21 cellular contexts compared by ENCODE assay signal in the genomic region with DNA sequence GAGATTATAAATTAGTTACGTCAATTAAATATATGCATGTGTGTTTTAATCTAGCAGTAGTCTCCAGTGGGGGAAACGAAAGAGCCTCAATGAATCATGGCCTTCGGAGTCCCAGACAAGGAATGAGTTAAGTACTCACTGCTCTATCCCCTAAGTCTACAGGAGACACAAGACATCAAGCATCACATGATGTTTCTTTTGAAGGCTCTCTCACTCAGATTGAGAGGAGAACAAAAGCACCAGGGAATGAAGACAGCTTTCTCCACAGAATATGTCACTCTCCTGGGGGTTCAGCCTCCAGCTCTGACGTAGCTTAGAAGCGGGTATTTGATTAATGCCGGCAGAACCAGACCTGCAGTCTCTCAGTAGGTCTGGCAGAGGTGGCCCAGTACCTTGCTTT.
DNase-seq lines count a peak whose midpoint lies in the region; ATAC-seq and TF ChIP-seq lines count a peak whose summit lies in the region.
"Had no signal": no experiment of that assay in that cellular context is flagged by ENCODE, and none has a peak within 500 bp of the region (broad histone marks: within the 10 kb centered on the region; RNA-seq: fewer than 3 reads in every experiment).

No MANE protein-coding gene starts in this region.

- H3K4me3 ChIP-seq in epithelial cell of esophagus (ENCODE audit: low read length) (no peak overlapping the region), psoas muscle (no peak overlapping the region), Peyer's patch (no peak overlapping the region)
- H3K4me3 ChIP-seq: SJCRH30, suprapubic skin had no signal

- no peak overlapping the region for H3K4me3 Mint-ChIP-seq in natural killer cell treated with Interleukin-12 subunit alpha and Interleukin-12 subunit beta and Interleukin-15 and Interleukin-18, amount 100 ng/mL, for 72 hours
- no peak overlapping the region for H3K4me3 Mint-ChIP-seq in activated naive CD8-positive, alpha-beta T cell treated with anti-CD3 and anti-CD28 coated beads for 36 hours
- H3K4me3 Mint-ChIP-seq: activated B cell treated with CpG ODN at 0.5 μM for 24 hours; activated CD8-positive, alpha-beta T cell treated with anti-CD3 and anti-CD28 coated beads for 36 hours; activated naive CD4-positive, alpha-beta T cell treated with anti-CD3 and anti-CD28 coated beads, Interleukin-2, amount 10 ng/mL, durations not matched to agents 7 days and 5 days; activated T-cell treated with anti-CD3 and anti-CD28 coated beads, Interleukin-2, amount 50 U/mL, for 24 hours; CD4-positive, alpha-beta T cell; dendritic cell treated with granulocyte-macrophage colony-stimulating factor and Interleukin-4, amounts not matched to agents 40 ng/mL and 50 ng/mL, for 4 days; mesothelial cell of epicardium; T-helper 2 cell treated with Interferon-gamma antibody and Interleukin-4, amounts not matched to agents 5 μg/mL and 100 μg/mL, for 36 hours had no signal

- H3K27me3 ChIP-seq in psoas muscle (ENCODE audit: insufficient read depth in 3 of 3, low read length in 2 of 3) (no peaks in the 10 kb centered on the region), Peyer's patch (no peaks in the 10 kb centered on the region)
- H3K27me3 ChIP-seq: suprapubic skin had no signal

- H3K4me1 ChIP-seq in psoas muscle = peaks cover 48% of the 10 kb centered on the region
- H3K4me1 ChIP-seq in Peyer's patch = no peaks in the 10 kb centered on the region

- no peaks in the 10 kb centered on the region for H3K36me3 ChIP-seq in psoas muscle (ENCODE audit: insufficient read depth in 1 of 2, low read depth in 1 of 2)
- H3K36me3 ChIP-seq in Peyer's patch = no peaks in the 10 kb centered on the region
- H3K36me3 ChIP-seq: SJCRH30, suprapubic skin had no signal

- no peaks in the 10 kb centered on the region for H3K4me1 Mint-ChIP-seq in natural killer cell treated with Interleukin-12 subunit alpha and Interleukin-12 subunit beta and Interleukin-15 and Interleukin-18, amount 100 ng/mL, for 72 hours (ENCODE audit: low read depth in 2 of 2)
- no peaks in the 10 kb centered on the region for H3K4me1 Mint-ChIP-seq in activated naive CD8-positive, alpha-beta T cell treated with anti-CD3 and anti-CD28 coated beads for 36 hours
- H3K4me1 Mint-ChIP-seq: activated B cell treated with CpG ODN at 0.5 μM for 24 hours; activated naive CD4-positive, alpha-beta T cell treated with anti-CD3 and anti-CD28 coated beads, Interleukin-2, amount 10 ng/mL, durations not matched to agents 7 days and 5 days had no signal

- no peak overlapping the region for H3K27ac Mint-ChIP-seq in natural killer cell treated with Interleukin-12 subunit alpha and Interleukin-12 subunit beta and Interleukin-15 and Interleukin-18, amount 100 ng/mL, for 72 hours
- H3K27ac Mint-ChIP-seq in activated naive CD8-positive, alpha-beta T cell treated with anti-CD3 and anti-CD28 coated beads for 36 hours = no peak overlapping the region
- H3K27ac Mint-ChIP-seq: activated B cell treated with CpG ODN at 0.5 μM for 24 hours; activated CD8-positive, alpha-beta T cell treated with anti-CD3 and anti-CD28 coated beads for 36 hours; activated naive CD4-positive, alpha-beta T cell treated with anti-CD3 and anti-CD28 coated beads, Interleukin-2, amount 10 ng/mL, durations not matched to agents 7 days and 5 days; activated T-cell treated with anti-CD3 and anti-CD28 coated beads, Interleukin-2, amount 50 U/mL, for 24 hours; CD4-positive, alpha-beta T cell; dendritic cell treated with granulocyte-macrophage colony-stimulating factor and Interleukin-4, amounts not matched to agents 40 ng/mL and 50 ng/mL, for 4 days; mesothelial cell of epicardium; T-helper 2 cell treated with Interferon-gamma antibody and Interleukin-4, amounts not matched to agents 5 μg/mL and 100 μg/mL, for 36 hours had no signal

- H3K27ac ChIP-seq in psoas muscle (peak overlapping the region; percentile 17), Peyer's patch (no peak overlapping the region)
- H3K27ac ChIP-seq: SJCRH30 had no signal

- no peaks in the 10 kb centered on the region for H3K36me3 Mint-ChIP-seq in natural killer cell treated with Interleukin-12 subunit alpha and Interleukin-12 subunit beta and Interleukin-15 and Interleukin-18, amount 100 ng/mL, for 72 hours
- no peaks in the 10 kb centered on the region for H3K36me3 Mint-ChIP-seq in activated naive CD8-positive, alpha-beta T cell treated with anti-CD3 and anti-CD28 coated beads for 36 hours
- H3K36me3 Mint-ChIP-seq: activated naive CD4-positive, alpha-beta T cell treated with anti-CD3 and anti-CD28 coated beads, Interleukin-2, amount 10 ng/mL, durations not matched to agents 7 days and 5 days; mesothelial cell of epicardium had no signal

- 40 to 73% (median 51%) methylated on average over 6 of the region's 6 CpGs for WGBS in psoas muscle, 3 donors

- DNase-seq in ELR (ENCODE audit: low read depth) = peak; percentile 43
- DNase-seq in SK-MEL-5 (ENCODE audit: low read depth, low spot score) = peak; percentile 24
- DNase-seq in epithelial cell of esophagus (ENCODE audit: low read depth) = peak; percentile 34
- DNase-seq in psoas muscle = no peak
- DNase-seq in NOMO-1 treated with dmso at 0.1 percent for 144 hours (lab: John Stamatoyannopoulos, UW; ENCODE audit: unreplicated experiment) = no peak
- no peak for DNase-seq in Peyer's patch
- DNase-seq in natural killer cell treated with Interleukin-12 subunit alpha and Interleukin-12 subunit beta and Interleukin-15 and Interleukin-18, amount 100 ng/mL, for 72 hours (ENCODE audit: low spot score) = no peak
- no peak for DNase-seq in activated naive CD8-positive, alpha-beta T cell treated with anti-CD3 and anti-CD28 coated beads for 36 hours
- DNase-seq: activated B cell treated with CpG ODN at 0.5 μM for 24 hours; activated CD8-positive, alpha-beta T cell treated with anti-CD3 and anti-CD28 coated beads for 36 hours; activated naive CD4-positive, alpha-beta T cell treated with anti-CD3 and anti-CD28 coated beads, Interleukin-2, amount 10 ng/mL, durations not matched to agents 7 days and 5 days; activated T-cell treated with anti-CD3 and anti-CD28 coated beads, Interleukin-2, amount 50 U/mL, for 24 hours; CD4-positive, alpha-beta T cell; DMS79; Karpas-422; NCI-H510A; SJCRH30 had no signal

- ATAC-seq in psoas muscle = no peak
- no peak for ATAC-seq in natural killer cell treated with Interleukin-12 subunit alpha and Interleukin-12 subunit beta and Interleukin-15 and Interleukin-18, amount 100 ng/mL, for 72 hours
- ATAC-seq: activated CD8-positive, alpha-beta T cell treated with anti-CD3 and anti-CD28 coated beads for 36 hours had no signal

- H3K9me3 ChIP-seq in psoas muscle = no peaks in the 10 kb centered on the region
- H3K9me3 ChIP-seq in Peyer's patch = no peaks in the 10 kb centered on the region
- H3K9me3 ChIP-seq: SJCRH30, suprapubic skin had no signal

- intact Hi-C loops in psoas muscle (cut with DNase I) = loop anchor here in 1 of 2 donors (5.0 to 10.0 kb wide), 3 partner anchors 78 to 990 kb away; a partner anchor contains a TSS

- H3K9me3 Mint-ChIP-seq in natural killer cell treated with Interleukin-12 subunit alpha and Interleukin-12 subunit beta and Interleukin-15 and Interleukin-18, amount 100 ng/mL, for 72 hours = peaks cover 4% of the 10 kb centered on the region
- no peaks in the 10 kb centered on the region for H3K9me3 Mint-ChIP-seq in activated naive CD8-positive, alpha-beta T cell treated with anti-CD3 and anti-CD28 coated beads for 36 hours
- H3K9me3 Mint-ChIP-seq: activated B cell treated with CpG ODN at 0.5 μM for 24 hours; activated CD8-positive, alpha-beta T cell treated with anti-CD3 and anti-CD28 coated beads for 36 hours; activated naive CD4-positive, alpha-beta T cell treated with anti-CD3 and anti-CD28 coated beads, Interleukin-2, amount 10 ng/mL, durations not matched to agents 7 days and 5 days; dendritic cell treated with granulocyte-macrophage colony-stimulating factor and Interleukin-4, amounts not matched to agents 40 ng/mL and 50 ng/mL, for 4 days; T-helper 2 cell treated with Interferon-gamma antibody and Interleukin-4, amounts not matched to agents 5 μg/mL and 100 μg/mL, for 36 hours had no signal

- H3K27me3 Mint-ChIP-seq in natural killer cell treated with Interleukin-12 subunit alpha and Interleukin-12 subunit beta and Interleukin-15 and Interleukin-18, amount 100 ng/mL, for 72 hours = no peaks in the 10 kb centered on the region
- H3K27me3 Mint-ChIP-seq in activated naive CD8-positive, alpha-beta T cell treated with anti-CD3 and anti-CD28 coated beads for 36 hours = no peaks in the 10 kb centered on the region
- H3K27me3 Mint-ChIP-seq: activated B cell treated with CpG ODN at 0.5 μM for 24 hours; activated CD8-positive, alpha-beta T cell treated with anti-CD3 and anti-CD28 coated beads for 36 hours; activated naive CD4-positive, alpha-beta T cell treated with anti-CD3 and anti-CD28 coated beads, Interleukin-2, amount 10 ng/mL, durations not matched to agents 7 days and 5 days; activated T-cell treated with anti-CD3 and anti-CD28 coated beads, Interleukin-2, amount 50 U/mL, for 24 hours; CD4-positive, alpha-beta T cell had no signal

- in situ Hi-C loops in SK-MEL-5 (cut with HindIII; ENCODE audit: low pct_unique_long_range_greater_than_20kb, low sequenced_read_pairs) = no loop called here

- TF ChIP-seq CTCF in epithelial cell of esophagus (IDR thresholded peaks at IDR 0.05; ENCODE audit: insufficient read depth, low read depth, low read length, missing control alignments) (no peak), psoas muscle (IDR thresholded peaks at IDR 0.05) (no peak), Peyer's patch (IDR thresholded peaks at IDR 0.05) (no peak)

- TF ChIP-seq POLR2A in Peyer's patch (IDR thresholded peaks at IDR 0.05) = no peak

Comparison
In these comparisons a context has a peak if more than half of its experiments do, and no peak if none do; other contexts are left out.
1. DNase-seq: peak in ELR (single experiment), SK-MEL-5 (single experiment) and epithelial cell of esophagus (single experiment); none in psoas muscle (0 of 2), NOMO-1 treated with dmso at 0.1 percent for 144 hours (single experiment), Peyer's patch (0 of 3), natural killer cell treated with Interleukin-12 subunit alpha and Interleukin-12 subunit beta and Interleukin-15 and Interleukin-18, amount 100 ng/mL, for 72 hours (single experiment) and activated naive CD8-positive, alpha-beta T cell treated with anti-CD3 and anti-CD28 coated beads for 36 hours (single experiment).